Comparison of ENCODE assay signal across 20 cellular contexts in the genomic region with DNA sequence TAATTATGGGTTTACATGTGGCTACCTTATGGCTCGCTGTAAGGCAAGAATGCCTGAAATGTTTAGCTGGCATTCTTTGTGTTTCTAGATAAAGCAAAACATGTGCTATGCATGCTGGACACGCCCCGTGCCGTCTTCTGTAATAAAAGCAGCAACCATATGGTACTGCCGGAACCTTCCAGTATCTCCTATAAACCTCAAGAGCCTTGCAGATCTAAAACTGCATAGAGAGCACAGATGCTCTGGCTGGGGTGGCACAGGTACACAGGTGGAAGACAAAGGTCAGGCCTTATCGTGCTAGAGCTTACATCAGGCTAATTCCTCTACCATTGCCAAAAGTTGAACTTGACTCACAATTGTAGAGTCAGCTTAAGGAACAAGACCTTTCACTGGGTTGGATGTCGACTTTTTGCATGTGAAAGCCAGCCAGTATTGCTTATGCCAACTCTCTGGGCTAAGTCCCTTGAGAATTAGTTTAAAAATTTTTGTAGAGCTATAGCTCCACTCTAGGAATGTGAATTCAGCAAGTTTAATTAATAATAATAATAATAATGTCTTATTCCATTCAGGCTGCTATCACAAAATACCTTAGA.
DNase-seq lines count a peak whose midpoint lies in the region; ATAC-seq, FAIRE-seq and TF ChIP-seq lines count a peak whose summit lies in the region.
"Had no signal": no experiment of that assay in that cellular context is flagged by ENCODE, and none has a peak within 500 bp of the region (broad histone marks: within the 10 kb centered on the region; RNA-seq: fewer than 3 reads in every experiment).

No MANE protein-coding gene starts in this region.

- H3K27me3 Mint-ChIP-seq in T-helper 17 cell (no peaks in the 10 kb centered on the region), CD14-positive monocyte (ENCODE audit: low read depth in 3 of 3) (no peaks in the 10 kb centered on the region)

- H3K4me1 ChIP-seq in hepatocyte (ENCODE audit: insufficient read depth) (no peaks in the 10 kb centered on the region), pancreas (no peaks in the 10 kb centered on the region)
- H3K4me1 ChIP-seq: BLaER1 had no signal

- H3K4me1 Mint-ChIP-seq in T-helper 17 cell, result peaks cover 26% of the 10 kb centered on the region
- H3K4me1 Mint-ChIP-seq in CD14-positive monocyte, result no peaks in the 10 kb centered on the region

- no peak overlapping the region for H3K4me3 ChIP-seq in hepatocyte
- H3K4me3 ChIP-seq in pancreas, result no peak overlapping the region
- H3K4me3 ChIP-seq: BLaER1 had no signal

- H4K20me1 ChIP-seq in hepatocyte (ENCODE audit: insufficient read depth, poor library complexity, severe bottlenecking), result no peaks in the 10 kb centered on the region
- H4K20me1 ChIP-seq: BLaER1 had no signal

- H3K36me3 ChIP-seq in hepatocyte (replicated peaks; ENCODE audit: insufficient read depth, low read depth) (no peaks in the 10 kb centered on the region), pancreas (no peaks in the 10 kb centered on the region)

- H3K4me2 ChIP-seq in hepatocyte, result no peak overlapping the region
- H3K4me2 ChIP-seq: BLaER1 had no signal

- peak overlapping the region; percentile 39 for H3K27ac Mint-ChIP-seq in T-helper 17 cell
- H3K27ac Mint-ChIP-seq in CD14-positive monocyte, result no peak overlapping the region
- H3K27ac Mint-ChIP-seq: CD8-positive, alpha-beta T cell had no signal

- H3K9me2 ChIP-seq in hepatocyte (replicated peaks; ENCODE audit: insufficient read depth), result no peaks in the 10 kb centered on the region

- H3K27me3 ChIP-seq in hepatocyte (no peaks in the 10 kb centered on the region), pancreas (no peaks in the 10 kb centered on the region)
- H3K27me3 ChIP-seq: BLaER1 had no signal

- no peaks in the 10 kb centered on the region for H3K9me3 Mint-ChIP-seq in CD14-positive monocyte
- H3K9me3 Mint-ChIP-seq: CD8-positive, alpha-beta T cell had no signal

- WGBS in hepatocyte (ENCODE audit: low lambda C conversion rate, missing lambda C conversion rate), result 82% methylated on average over 7 of the region's 7 CpGs
- WGBS in pancreas, 2 donors, result 67 to 76% methylated on average over 7 of the region's 7 CpGs

- H3K9me3 ChIP-seq in T-helper 17 cell (ENCODE audit: control insufficient read depth, low read length, poor library complexity, severe bottlenecking) (no peaks in the 10 kb centered on the region), hepatocyte (ENCODE audit: low read depth) (no peaks in the 10 kb centered on the region), pancreas (no peaks in the 10 kb centered on the region)
- H3K9me3 ChIP-seq: BLaER1 had no signal

- no peak for ATAC-seq in T-helper 17 cell
- ATAC-seq in pancreas, result peak in 3 of 4 donors; percentile 53 to 73 (median 72)
- no peak for ATAC-seq in GM19467 (IDR thresholded peaks at IDR 0.05; ENCODE audit: unreplicated experiment)
- ATAC-seq in sciatic nerve, result no peak
- ATAC-seq: CD8-positive, alpha-beta T cell had no signal

- no peak overlapping the region for H3K4me3 Mint-ChIP-seq in T-helper 17 cell
- H3K4me3 Mint-ChIP-seq in CD14-positive monocyte, result no peak overlapping the region
- H3K4me3 Mint-ChIP-seq: CD8-positive, alpha-beta T cell had no signal

- peaks cover 11% of the 10 kb centered on the region for H3K36me3 Mint-ChIP-seq in T-helper 17 cell (ENCODE audit: low read depth)
- peaks cover 44 to 56% of the 10 kb centered on the region in 2 donors for H3K36me3 Mint-ChIP-seq in CD14-positive monocyte

- intact Hi-C loops in pancreas (cut with DNase I) (no loop called here), sciatic nerve (cut with DNase I) (no loop called here), CD14-positive monocyte (cut with micrococcal nuclease) (no loop called here)

- TF ChIP-seq CTCF in hepatocyte (IDR thresholded peaks at IDR 0.05; ENCODE audit: poor library complexity) (no peak), pancreas (IDR thresholded peaks at IDR 0.05) (no peak), CD14-positive monocyte (IDR thresholded peaks at IDR 0.05) (no peak)

- FAIRE-seq in pancreas (lab: Jason Lieb, UNC), result no peak
- FAIRE-seq: GM12891 had no signal

- no peak overlapping the region for H2AFZ ChIP-seq in hepatocyte

- no peak for DNase-seq in T-helper 17 cell
- peak; percentile 13 for DNase-seq in hepatocyte (ENCODE audit: low spot score)
- no peak for DNase-seq in pancreas
- no peak for DNase-seq in sciatic nerve (ENCODE audit: low spot score)
- DNase-seq in CD14-positive monocyte (ENCODE audit: low spot score), result no peak
- no peak for DNase-seq in NCI-H2196 treated with DMSO at 0.1 percent for 48 hours (lab: John Stamatoyannopoulos, UW; ENCODE audit: unreplicated experiment)
- DNase-seq: CD8-positive, alpha-beta T cell; DND-41; GOT3; HCEC 1CT; KG1; NCI-H1092 treated with DMSO at 0.1 percent for 48 hours; NCI-H1436 treated with DMSO at 0.1 percent for 48 hours; NCI-H2029; NCI-H524 treated with DMSO at 0.1 percent for 48 hours; OCI-M1; Right ventricle myocardium superior had no signal

- no peak overlapping the region for H3K27ac ChIP-seq in hepatocyte
- no peak overlapping the region for H3K27ac ChIP-seq in pancreas
- H3K27ac ChIP-seq: BLaER1 had no signal

- no peaks in the 10 kb centered on the region for H3K79me2 ChIP-seq in hepatocyte

Comparison
In these comparisons a context has a peak if more than half of its experiments do, and no peak if none do; other contexts are left out.
1. ATAC-seq: peak in pancreas (3 of 4); none in T-helper 17 cell (single experiment), GM19467 (single experiment) and sciatic nerve (single experiment).